In genomic region chr19:6226444-6227155, GRCh38 we compare ENCODE assay signal across 13 cellular contexts.
"Had no signal": no experiment of that assay in that cellular context is flagged by ENCODE, and none has a peak within 500 bp of the region (broad histone marks: within the 10 kb centered on the region; RNA-seq: fewer than 3 reads in every experiment).

No MANE protein-coding gene starts in this region.

- H3K27me3 ChIP-seq: cardiac muscle cell, testis had no signal

- H3K9me3 ChIP-seq: mucosa of descending colon, testis had no signal

- ATAC-seq: activated T-cell treated with anti-CD3 and anti-CD28 coated beads, Interleukin-2, amount 50 U/mL, for 4 hours; mucosa of descending colon; natural killer cell treated with Interleukin-12 subunit alpha and Interleukin-12 subunit beta and Interleukin-15 and Interleukin-18, amount 100 ng/mL, for 72 hours; stimulated activated naive CD8-positive, alpha-beta T cell treated with anti-CD3 and anti-CD28 coated beads, Interleukin-15, amount 100 ng/mL, for 72 hours had no signal

- H3K9me3 Mint-ChIP-seq: activated naive CD8-positive, alpha-beta T cell treated with anti-CD3 and anti-CD28 coated beads for 36 hours; activated T-cell treated with anti-CD3 and anti-CD28 coated beads, Interleukin-2, amount 50 U/mL, for 4 hours; natural killer cell treated with Interleukin-12 subunit alpha and Interleukin-12 subunit beta and Interleukin-15 and Interleukin-18, amount 100 ng/mL, for 72 hours; stimulated activated naive CD8-positive, alpha-beta T cell treated with anti-CD3 and anti-CD28 coated beads, Interleukin-15, amount 100 ng/mL, for 72 hours had no signal

- H3K36me3 Mint-ChIP-seq: natural killer cell treated with Interleukin-12 subunit alpha and Interleukin-12 subunit beta and Interleukin-15 and Interleukin-18, amount 100 ng/mL, for 72 hours had no signal

- H3K27me3 Mint-ChIP-seq: activated naive CD8-positive, alpha-beta T cell treated with anti-CD3 and anti-CD28 coated beads for 36 hours; natural killer cell treated with Interleukin-12 subunit alpha and Interleukin-12 subunit beta and Interleukin-15 and Interleukin-18, amount 100 ng/mL, for 72 hours; stimulated activated naive CD8-positive, alpha-beta T cell treated with anti-CD3 and anti-CD28 coated beads, Interleukin-15, amount 100 ng/mL, for 72 hours had no signal

- DNase-seq: activated effector memory CD4-positive, alpha-beta T cell treated with anti-CD3 and anti-CD28 coated beads, Interleukin-2, amount 50 U/mL, for 16 hours; activated naive CD8-positive, alpha-beta T cell treated with anti-CD3 and anti-CD28 coated beads for 36 hours; activated T-cell treated with anti-CD3 and anti-CD28 coated beads, Interleukin-2, amount 50 U/mL, for 4 hours; cortex of kidney; effector memory CD4-positive, alpha-beta T cell; hippocampal formation; stimulated activated CD4-positive, alpha-beta T cell treated with anti-CD3 and anti-CD28 coated beads, Interleukin-4, amount 100 ng/mL, for 1 hour; stimulated activated CD8-positive, alpha-beta memory T cell treated with anti-CD3 and anti-CD28 coated beads, Interleukin-4, amount 100 ng/mL, for 48 hours; stimulated activated naive CD8-positive, alpha-beta T cell treated with anti-CD3 and anti-CD28 coated beads, Interleukin-15, amount 100 ng/mL, for 72 hours; testis had no signal

- H3K4me3 Mint-ChIP-seq: activated naive CD8-positive, alpha-beta T cell treated with anti-CD3 and anti-CD28 coated beads for 36 hours; activated T-cell treated with anti-CD3 and anti-CD28 coated beads, Interleukin-2, amount 50 U/mL, for 4 hours; natural killer cell treated with Interleukin-12 subunit alpha and Interleukin-12 subunit beta and Interleukin-15 and Interleukin-18, amount 100 ng/mL, for 72 hours; stimulated activated naive CD8-positive, alpha-beta T cell treated with anti-CD3 and anti-CD28 coated beads, Interleukin-15, amount 100 ng/mL, for 72 hours had no signal

- H3K27ac ChIP-seq: cardiac muscle cell, testis had no signal

- H3K27ac Mint-ChIP-seq: activated naive CD8-positive, alpha-beta T cell treated with anti-CD3 and anti-CD28 coated beads for 36 hours had no signal

- H3K4me3 ChIP-seq: cardiac muscle cell, mucosa of descending colon, testis had no signal
